ENCODE assay signal across 24 cellular contexts in genomic region chr12:121930862-121931261, GRCh38. TPM values are rescaled to one million over a fixed set of nuclear protein-coding genes. Genes with fewer than 3 reads are reported as not detected.
DNase-seq lines count a peak whose midpoint lies in the region; ATAC-seq, FAIRE-seq and TF ChIP-seq lines count a peak whose summit lies in the region.
"Had no signal": no experiment of that assay in that cellular context is flagged by ENCODE, and none has a peak within 500 bp of the region (broad histone marks: within the 10 kb centered on the region; RNA-seq: fewer than 3 reads in every experiment).

No MANE protein-coding gene starts in this region.

- H3K4me2 ChIP-seq in K562 (ENCODE audit: insufficient read depth, low read length): no peak overlapping the region
- H3K4me2 ChIP-seq: A549, KMS-11 had no signal

- H3K27me3 ChIP-seq in K562 (ENCODE audit: control insufficient read depth in 2 of 2, insufficient read depth in 2 of 2, low read length in 2 of 2): no peaks in the 10 kb centered on the region
- H3K27me3 ChIP-seq in upper lobe of right lung: no peaks in the 10 kb centered on the region
- no peaks in the 10 kb centered on the region for H3K27me3 ChIP-seq in A673 (replicated peaks; ENCODE audit: insufficient read depth, low read depth, low read length, poor library complexity)
- H3K27me3 ChIP-seq: SJCRH30 had no signal

- H3K4me3 ChIP-seq in K562: no peak overlapping the region
- H3K4me3 ChIP-seq in upper lobe of right lung: no peak overlapping the region
- no peak overlapping the region for H3K4me3 ChIP-seq in A673 (ENCODE audit: low read depth, low read length, poor library complexity, severe bottlenecking)
- H3K4me3 ChIP-seq: A549, GM23248, SJCRH30 had no signal

- no peak for TF ChIP-seq RAD21 in K562 (CRISPR knock-in tag; conservative IDR thresholded peaks at IDR 0.05 in 1 of 2, IDR thresholded peaks at IDR 0.05 in 1 of 2)

- no peak for TF ChIP-seq EP300 in K562 (IDR thresholded peaks at IDR 0.05; ENCODE audit: low read length)

- H3K4me1 ChIP-seq in K562 (replicated peaks in 1 of 2; ENCODE audit: control insufficient read depth in 2 of 2, insufficient read depth in 2 of 2, low read length in 2 of 2) (peaks cover 35 to 37% of the 10 kb centered on the region in 2 experiments), upper lobe of right lung (no peaks in the 10 kb centered on the region), A673 (ENCODE audit: insufficient read depth, low read length, poor library complexity, severe bottlenecking) (peaks cover 12% of the 10 kb centered on the region)

- FAIRE-seq in K562 (lab: Jason Lieb, UNC): no peak
- FAIRE-seq: A549, GM12892, GM19239, RCC 7860 had no signal

- no peaks in the 10 kb centered on the region for H3K9me1 ChIP-seq in K562 (ENCODE audit: control insufficient read depth, insufficient read depth, low read length)

- BruUV-seq in K562 (replicated peaks; lab: Mats Ljungman, UMichigan) (no TSS peak), A673 (replicated peaks; lab: Mats Ljungman, UMichigan) (no TSS peak)

- 81% methylated on average over 4 of the region's 4 CpGs for WGBS in K562 (ENCODE audit: insufficient coverage, low coverage, missing lambda C conversion rate)

- H2AFZ ChIP-seq in K562 (ENCODE audit: low read depth, low read length): no peak overlapping the region
- H2AFZ ChIP-seq: GM23248 had no signal

- H3K9ac ChIP-seq in K562 (ENCODE audit: insufficient read depth in 1 of 2, low read depth in 2 of 2, low read length in 2 of 2): no peak overlapping the region
- H3K9ac ChIP-seq: GM23248, KMS-11 had no signal

- intact Hi-C loops in K562 (cut with micrococcal nuclease) (loop anchor here (5.0 kb wide), 1 partner anchor 91 kb away; the partner anchor contains the start of gene BCL7A), upper lobe of right lung (cut with DNase I) (no loop called here), A673 (cut with micrococcal nuclease; ENCODE audit: unreplicated experiment) (no loop called here)

- H3K79me2 ChIP-seq in K562 (ENCODE audit: control insufficient read depth, insufficient read depth, low read length): peaks cover 19% of the 10 kb centered on the region

- H3K27ac ChIP-seq in K562 (ENCODE audit: extremely low read depth, low read depth, low read length): no peak overlapping the region
- H3K27ac ChIP-seq in upper lobe of right lung: no peak overlapping the region
- H3K27ac ChIP-seq in A673 (ENCODE audit: low read depth, low read length, poor library complexity, severe bottlenecking): no peak overlapping the region
- H3K27ac ChIP-seq: A549, GM23248, KMS-11, SJCRH30 had no signal

- peak; percentile 2 for DNase-seq in SKM-1 treated with dmso at 0.1 percent for 144 hours (lab: John Stamatoyannopoulos, UW; ENCODE audit: unreplicated experiment)
- DNase-seq in SKM-1 (lab: John Stamatoyannopoulos, UW; ENCODE audit: unreplicated experiment): no peak
- peak; percentile 23 for DNase-seq in HuH-7 (ENCODE audit: low spot score)
- DNase-seq in K562 (ENCODE audit: extremely low read depth in 1 of 4, low spot score in 3 of 4): no peak
- DNase-seq in upper lobe of right lung: no peak
- DNase-seq in A673 (ENCODE audit: low spot score): no peak
- DNase-seq: Calu3; CD8-positive, alpha-beta memory T cell; DMS79 treated with DMSO at 0.1 percent for 48 hours; GM23248; H7; NCI-H2029; NCI-H446 treated with DMSO at 0.1 percent for 48 hours; NCI-H526; SJCRH30; T-cell had no signal

- CTCF ChIA-PET in K562 (lab: Yijun Ruan, JAX; ENCODE audit: low intra/inter-chr PET ratio) (no interaction called here), A673 (lab: Charles Lee) (no interaction called here)

- TF ChIP-seq CTCF in K562 (IDR thresholded peaks at IDR 0.05 in 2 of 3, conservative IDR thresholded peaks at IDR 0.05 in 1 of 3; ENCODE audit: insufficient read depth in 2 of 3, low read depth in 1 of 3, low read length in 3 of 3) (no peak), upper lobe of right lung (IDR thresholded peaks at IDR 0.05) (no peak), A673 (conservative IDR thresholded peaks at IDR 0.05; ENCODE audit: low read depth, low read length) (no peak)

- in situ Hi-C loops in K562 (cut with MboI): no loop called here

- TF ChIP-seq POLR2A in K562 (conservative IDR thresholded peaks at IDR 0.05): no peak

- peaks cover 9% of the 10 kb centered on the region; the same call in 2 of the 3 replicates for H3K36me3 ChIP-seq in K562 (ENCODE audit: control insufficient read depth, insufficient read depth, low read length)
- H3K36me3 ChIP-seq in upper lobe of right lung: no peaks in the 10 kb centered on the region
- H3K36me3 ChIP-seq in A673 (ENCODE audit: insufficient read depth, low read length, poor library complexity, severe bottlenecking): no peaks in the 10 kb centered on the region
- H3K36me3 ChIP-seq: SJCRH30 had no signal

- no peaks in the 10 kb centered on the region for H4K20me1 ChIP-seq in K562 (replicated peaks; ENCODE audit: control insufficient read depth, insufficient read depth, low read length)

- no peak for ATAC-seq in K562
- peak; percentile 23 for ATAC-seq in upper lobe of right lung
- no peak for ATAC-seq in HG02763 (IDR thresholded peaks at IDR 0.05; ENCODE audit: unreplicated experiment)
- ATAC-seq in GM21737 (IDR thresholded peaks at IDR 0.05; ENCODE audit: unreplicated experiment): no peak
- ATAC-seq: A549, SK-N-SH treated with all-trans-retinoic acid at 6 μM for 48 hours, T-cell had no signal

- POLR2A ChIA-PET in K562 (lab: Yijun Ruan, JAX): no interaction called here
- POLR2A ChIA-PET in A673 (lab: Charles Lee; ENCODE audit: low non-redundant PET): interaction anchor here (0.6 kb wide), 1 partner anchor 15 kb away, joined by 8 read pairs; no protein-coding TSS in a partner anchor

- H3K9me3 ChIP-seq in K562 (replicated peaks; ENCODE audit: control insufficient read depth, insufficient read depth, low read depth, low read length) (no peaks in the 10 kb centered on the region), upper lobe of right lung (no peaks in the 10 kb centered on the region), A673 (ENCODE audit: low read depth, low read length, poor library complexity, severe bottlenecking) (no peaks in the 10 kb centered on the region)
- H3K9me3 ChIP-seq: A549, SJCRH30 had no signal

TF ChIP-seq in K562, 482 proteins besides CTCF, POLR2A, EP300 and RAD21 (continues in another document):
- no peak for TF ChIP-seq ERF (CRISPR knock-in tag; IDR thresholded peaks at IDR 0.05)
- TF ChIP-seq NELFE (IDR thresholded peaks at IDR 0.05; ENCODE audit: insufficient read depth, insufficient read length): no peak
- TF ChIP-seq SMARCA4 (IDR thresholded peaks at IDR 0.05): no peak
- peak; percentile 67 for TF ChIP-seq CEBPB (tag; IDR thresholded peaks at IDR 0.05)
- no peak for TF ChIP-seq ZNF699 (CRISPR knock-in tag; IDR thresholded peaks at IDR 0.05; ENCODE audit: insufficient replicate concordance)
- TF ChIP-seq ZC3H11A (IDR thresholded peaks at IDR 0.05; ENCODE audit: low read depth, low read length): no peak
- no peak for TF ChIP-seq ZFP30 (CRISPR knock-in tag; IDR thresholded peaks at IDR 0.05; ENCODE audit: borderline replicate concordance)
- no peak for TF ChIP-seq ZNF57 (CRISPR knock-in tag; IDR thresholded peaks at IDR 0.05)
- no peak for TF ChIP-seq ZNF253 (CRISPR knock-in tag; conservative IDR thresholded peaks at IDR 0.05)
- TF ChIP-seq MTA3 (IDR thresholded peaks at IDR 0.05; ENCODE audit: borderline replicate concordance): no peak

RNA-seq across cellular contexts. Expression of gene CFAP251, which starts 12.5 kb away (rescaled TPM):
- 69.4 and 86.7 TPM in 2 replicates for total RNA-seq in K562 (2011; cell fraction: chromatin; rRNA removed; ENCODE audit: low replicate concordance)
- 33.5 and 44.6 TPM in 2 replicates for total RNA-seq in K562 (2011; cell fraction: nucleolus; rRNA removed)
- 42.5 and 56.6 TPM in 2 replicates for total RNA-seq in K562 (2011; cell fraction: nucleoplasm; rRNA removed)
- total RNA-seq in K562 (2014; rRNA removed) (23.9 and 25.2 TPM in 2 replicates), K562 (2014; rRNA removed; fragmentation: Illumina TruSeq; extraction: Trizol) (16.6 and 19.0 TPM in 2 replicates), K562 (2015; rRNA removed; fragmentation: Illumina TruSeq; extraction: Trizol) (16.2 and 19.1 TPM in 2 replicates), K562 (2021) (17.2 and 18.2 TPM in 2 replicates), upper lobe of right lung (2.5 TPM), A673 (2021) (5.5 and 7.5 TPM in 2 replicates)
- polyA plus RNA-seq in K562 (2011; rRNA removed) (20.0 and 22.2 TPM in 2 replicates), K562 (2014; fragmentation: Illumina TruSeq; extraction: Trizol) (16.5 and 18.1 TPM in 2 replicates), K562 (2014; fragmentation: Nextera tagmentation; extraction: Ambion mirVana) (10 to 100 TPM; 17.4 to 24.3 TPM), K562 (2014; rRNA removed) (27.7 and 31.0 TPM in 2 replicates)
- 12.2 and 17.2 TPM in 2 replicates for polyA plus RNA-seq in K562 (2011; cell fraction: cytosol; rRNA removed)
- polyA plus RNA-seq in K562 (2011; cell fraction: nucleus; rRNA removed): 42.3 and 43.1 TPM in 2 replicates
- polyA plus RNA-seq in K562 (2012): 12.5 and 19.8 TPM in 2 replicates
- 38.6 and 40.6 TPM in 2 replicates for polyA minus RNA-seq in K562 (2011; rRNA and poly(A)+ RNA removed)
- polyA minus RNA-seq in K562 (2011; cell fraction: cytosol; rRNA and poly(A)+ RNA removed): 10.4 and 13.1 TPM in 2 replicates
- 18.7 and 32.1 TPM in 2 replicates for polyA minus RNA-seq in K562 (2011; cell fraction: nucleus; rRNA and poly(A)+ RNA removed)
- polyA plus RNA-seq: CD8-positive, alpha-beta memory T cell had no signal

RNA-seq across cellular contexts. Expression of gene PSMD9, which starts 42.3 kb away (rescaled TPM):
- total RNA-seq in K562 (2011; cell fraction: chromatin; rRNA removed; ENCODE audit: low replicate concordance): 73.2 and 111 TPM in 2 replicates
- 69.7 and 70.4 TPM in 2 replicates for total RNA-seq in K562 (2011; cell fraction: nucleolus; rRNA removed)
- 93.6 and 131 TPM in 2 replicates for total RNA-seq in K562 (2011; cell fraction: nucleoplasm; rRNA removed)
- 143 and 187 TPM in 2 replicates for total RNA-seq in K562 (2014; rRNA removed)
- 34.1 and 34.5 TPM in 2 replicates for total RNA-seq in K562 (2014; rRNA removed; fragmentation: Illumina TruSeq; extraction: Trizol)
- total RNA-seq in K562 (2015; rRNA removed; fragmentation: Illumina TruSeq; extraction: Trizol): 61.7 and 78.2 TPM in 2 replicates
- total RNA-seq in K562 (2021): 66.4 and 71.7 TPM in 2 replicates
- 61.3 and 68.5 TPM in 2 replicates for polyA plus RNA-seq in K562 (2011; rRNA removed)
- 61.8 and 93.1 TPM in 2 replicates for polyA plus RNA-seq in K562 (2011; cell fraction: cytosol; rRNA removed)
- 51.5 and 53.5 TPM in 2 replicates for polyA plus RNA-seq in K562 (2011; cell fraction: nucleus; rRNA removed)
- polyA plus RNA-seq in K562 (2012): 76.1 and 85.2 TPM in 2 replicates
- 31.0 and 60.0 TPM in 2 replicates for polyA plus RNA-seq in K562 (2014; fragmentation: Illumina TruSeq; extraction: Trizol)
- 10 to 100 TPM; 12.2 to 22.8 TPM for polyA plus RNA-seq in K562 (2014; fragmentation: Nextera tagmentation; extraction: Ambion mirVana)
- 92.2 and 107 TPM in 2 replicates for polyA plus RNA-seq in K562 (2014; rRNA removed)
- polyA minus RNA-seq in K562 (2011; rRNA and poly(A)+ RNA removed): 29.3 and 37.7 TPM in 2 replicates
- polyA minus RNA-seq in K562 (2011; cell fraction: cytosol; rRNA and poly(A)+ RNA removed): 23.0 and 42.7 TPM in 2 replicates
- polyA minus RNA-seq in K562 (2011; cell fraction: nucleus; rRNA and poly(A)+ RNA removed): 13.3 and 29.5 TPM in 2 replicates
- 43.4 TPM for total RNA-seq in upper lobe of right lung
- 78.3 and 86.4 TPM in 2 replicates for total RNA-seq in A673 (2021)

Comparison
In these comparisons a context has a peak if more than half of its experiments do, and no peak if none do; other contexts are left out.
1. DNase-seq: peak in SKM-1 treated with dmso at 0.1 percent for 144 hours (single experiment) and HuH-7 (single experiment); none in SKM-1 (single experiment), K562 (0 of 4), upper lobe of right lung (single experiment) and A673 (single experiment).